Comparison of ENCODE assay signal across 26 cellular contexts in genomic region chr1:3318329-3318728, GRCh38.
"Had no signal": no experiment of that assay in that cellular context is flagged by ENCODE, and none has a peak within 500 bp of the region (broad histone marks: within the 10 kb centered on the region; RNA-seq: fewer than 3 reads in every experiment).

No MANE protein-coding gene starts in this region.

- H3K4me3 Mint-ChIP-seq: activated CD4-positive, alpha-beta memory T cell treated with anti-CD3 and anti-CD28 coated beads for 36 hours; activated CD4-positive, alpha-beta T cell treated with anti-CD3 and anti-CD28 coated beads, Interleukin-2, amount 10 ng/mL, durations not matched to agents 7 days and 5 days; activated naive CD8-positive, alpha-beta T cell treated with anti-CD3 and anti-CD28 coated beads, Interleukin-2, amount 50 U/mL, for 24 hours had no signal

- H3K4me3 ChIP-seq: ascending aorta, cardiac muscle cell, Peyer's patch, SJCRH30 had no signal

- H3K27ac Mint-ChIP-seq: activated CD4-positive, alpha-beta memory T cell treated with anti-CD3 and anti-CD28 coated beads for 36 hours; activated naive CD8-positive, alpha-beta T cell treated with anti-CD3 and anti-CD28 coated beads, Interleukin-2, amount 50 U/mL, for 24 hours; activated T-helper 2 cell treated with anti-CD3 and anti-CD28 coated beads, Interferon-gamma antibody, Interleukin-2, Interleukin-4, amounts not matched to agents 10 μg/mL and 5 μg/mL and 100 μg/mL, durations not matched to agents 14 hours and 24 hours and 36 hours had no signal

- H3K9ac ChIP-seq: SK-N-SH had no signal

- H3K27ac ChIP-seq: brain microvascular endothelial cell, Peyer's patch, RWPE1, SJCRH30, VCaP had no signal

- H3K4me2 ChIP-seq: SK-N-SH had no signal

- H3K27me3 Mint-ChIP-seq: activated CD4-positive, alpha-beta memory T cell treated with anti-CD3 and anti-CD28 coated beads for 36 hours; activated CD4-positive, alpha-beta T cell treated with anti-CD3 and anti-CD28 coated beads, Interleukin-2, amount 10 ng/mL, durations not matched to agents 7 days and 5 days; activated naive CD8-positive, alpha-beta T cell treated with anti-CD3 and anti-CD28 coated beads, Interleukin-2, amount 50 U/mL, for 24 hours had no signal

- DNase-seq: activated CD4-positive, alpha-beta memory T cell treated with anti-CD3 and anti-CD28 coated beads for 36 hours; activated CD4-positive, alpha-beta T cell treated with anti-CD3 and anti-CD28 coated beads, Interleukin-2, amount 10 ng/mL, durations not matched to agents 7 days and 5 days; activated CD4-positive, CD25-positive, alpha-beta regulatory T cell; activated CD8-positive, alpha-beta memory T cell treated with anti-CD3 and anti-CD28 coated beads for 24 hours; activated naive CD4-positive, alpha-beta T cell treated with anti-CD3 and anti-CD28 coated beads, Interleukin-2, amount 50 U/mL, for 16 hours; activated naive CD8-positive, alpha-beta T cell treated with anti-CD3 and anti-CD28 coated beads, Interleukin-2, amount 50 U/mL, for 24 hours; activated T-cell treated with anti-CD3 and anti-CD28 coated beads, Interleukin-2, amount 50 U/mL, for 48 hours; amniotic stem cell; brain microvascular endothelial cell; KG1; NCI-H1048; NCI-H146; NCI-H187 treated with DMSO at 0.1 percent for 48 hours; NCI-H2081 treated with DMSO at 0.1 percent for 48 hours; NCI-H446; NCI-H524; Peyer's patch; Right ventricle myocardium superior; SJCRH30; SK-N-SH; T-helper 1 cell had no signal

- ATAC-seq: activated naive CD8-positive, alpha-beta T cell treated with anti-CD3 and anti-CD28 coated beads, Interleukin-2, amount 50 U/mL, for 24 hours had no signal

- H3K36me3 Mint-ChIP-seq: activated CD4-positive, alpha-beta memory T cell treated with anti-CD3 and anti-CD28 coated beads for 36 hours had no signal

- H3K9me3 ChIP-seq: ascending aorta, Peyer's patch, SJCRH30, SK-N-SH had no signal

- H3K36me3 ChIP-seq: ascending aorta, brain microvascular endothelial cell, cardiac muscle cell, Peyer's patch, SJCRH30 had no signal

- H3K27me3 ChIP-seq: ascending aorta, brain microvascular endothelial cell, cardiac muscle cell, Peyer's patch, SJCRH30 had no signal
